10 cellular contexts compared by ENCODE assay signal in the genomic region with DNA sequence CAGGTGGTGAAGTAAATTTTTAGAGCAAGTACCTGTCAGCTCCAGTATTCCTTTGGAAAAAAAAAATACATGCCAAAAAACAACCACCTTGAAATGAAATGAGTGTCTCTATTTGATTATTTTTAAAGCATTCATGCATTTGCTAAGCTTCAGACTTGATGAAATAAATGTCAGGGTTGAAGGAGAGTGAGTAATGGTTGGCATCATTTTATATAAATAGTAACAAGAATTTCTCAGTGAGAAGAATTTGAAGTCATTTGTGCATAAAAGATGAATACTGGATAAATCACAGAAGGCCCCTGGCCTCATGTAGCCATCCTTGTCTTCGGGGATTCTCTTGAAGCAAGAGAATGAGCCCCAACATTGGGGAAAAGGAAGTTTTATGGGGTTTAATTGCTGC.
DNase-seq lines count a peak whose midpoint lies in the region; ATAC-seq, FAIRE-seq and TF ChIP-seq lines count a peak whose summit lies in the region.
"Had no signal": no experiment of that assay in that cellular context is flagged by ENCODE, and none has a peak within 500 bp of the region (broad histone marks: within the 10 kb centered on the region; RNA-seq: fewer than 3 reads in every experiment).

No MANE protein-coding gene starts in this region.

- DNase-seq in AG09319 (ENCODE audit: extremely low read depth, low read depth) (peak; percentile 15), RCC 7860 (ENCODE audit: low spot score) (peak; percentile 29), esophagus muscularis mucosa (ENCODE audit: extremely low spot score) (no peak), psoas muscle (no peak), NCI-H82 treated with DMSO at 0.1 percent for 48 hours (lab: John Stamatoyannopoulos, UW; ENCODE audit: unreplicated experiment) (no peak), posterior vena cava (ENCODE audit: low spot score) (no peak)
- DNase-seq in stimulated activated CD4-positive, alpha-beta T cell treated with anti-CD3 and anti-CD28 coated beads, Interleukin-4, amount 100 ng/mL, for 24 hours = no peak
- no peak for DNase-seq in activated CD4-positive, alpha-beta T cell treated with anti-CD3 and anti-CD28 coated beads, Interleukin-2, amount 50 U/mL, for 1 hour

- no peaks in the 10 kb centered on the region for H3K27me3 ChIP-seq in esophagus muscularis mucosa
- no peaks in the 10 kb centered on the region for H3K27me3 ChIP-seq in psoas muscle (ENCODE audit: insufficient read depth in 3 of 3, low read length in 2 of 3)

- H3K27ac ChIP-seq in esophagus muscularis mucosa (replicated peaks in 1 of 4) (peak overlapping the region in 3 of 4 donors; percentile 25 to 49 (median 45)), psoas muscle (peak overlapping the region; percentile 13)

- FAIRE-seq in RCC 7860 (lab: Jason Lieb, UNC) = peak; percentile 58
- FAIRE-seq: keratinocyte had no signal

- intact Hi-C loops in esophagus muscularis mucosa (cut with DNase I) = no loop called here
- intact Hi-C loops in psoas muscle (cut with DNase I) = no loop called here
- intact Hi-C loops in posterior vena cava (cut with DNase I) = no loop called here

- H3K9me3 ChIP-seq in esophagus muscularis mucosa (no peaks in the 10 kb centered on the region), psoas muscle (no peaks in the 10 kb centered on the region)

- H3K4me3 ChIP-seq in esophagus muscularis mucosa (no peak overlapping the region), psoas muscle (no peak overlapping the region)

- H3K4me1 ChIP-seq in esophagus muscularis mucosa (peaks cover 32 to 93% (median 81%) of the 10 kb centered on the region in 4 donors), psoas muscle (peaks cover 47% of the 10 kb centered on the region)

- no peak for TF ChIP-seq POLR2A in esophagus muscularis mucosa (IDR thresholded peaks at IDR 0.05; ENCODE audit: low read depth)

- peak in 1 of 4 donors; percentile 8 for ATAC-seq in psoas muscle
- ATAC-seq: WTC11 had no signal

- H3K36me3 ChIP-seq in esophagus muscularis mucosa = no peaks in the 10 kb centered on the region
- no peaks in the 10 kb centered on the region for H3K36me3 ChIP-seq in psoas muscle (ENCODE audit: insufficient read depth in 1 of 2, low read depth in 1 of 2)

- 65% methylated on average over 1 of the region's 1 CpG for WGBS in esophagus muscularis mucosa
- 73 to 92% (median 79%) methylated on average over 1 of the region's 1 CpG for WGBS in psoas muscle, 3 donors

- TF ChIP-seq CTCF in AG09319 (IDR thresholded peaks at IDR 0.05; ENCODE audit: low read depth, low read length) (no peak), esophagus muscularis mucosa (IDR thresholded peaks at IDR 0.05) (no peak), psoas muscle (IDR thresholded peaks at IDR 0.05) (no peak)

- TF ChIP-seq EP300 in esophagus muscularis mucosa (IDR thresholded peaks at IDR 0.05) = no peak

Comparison
In these comparisons a context has a peak if more than half of its experiments do, and no peak if none do; other contexts are left out.
1. DNase-seq: peak in AG09319 (single experiment) and RCC 7860 (single experiment); none in esophagus muscularis mucosa (single experiment), psoas muscle (0 of 2), NCI-H82 treated with DMSO at 0.1 percent for 48 hours (single experiment), stimulated activated CD4-positive, alpha-beta T cell treated with anti-CD3 and anti-CD28 coated beads, Interleukin-4, amount 100 ng/mL, for 24 hours (single experiment), activated CD4-positive, alpha-beta T cell treated with anti-CD3 and anti-CD28 coated beads, Interleukin-2, amount 50 U/mL, for 1 hour (single experiment) and posterior vena cava (single experiment).